In genomic region chr16:81076566-81077076, GRCh38 we compare ENCODE assay signal across 8 cellular contexts. TPM values are rescaled to one million over a fixed set of nuclear protein-coding genes. Genes with fewer than 3 reads are reported as not detected.
A peak's percentile ranks its signal among the peaks of the same experiment; 100 is the strongest.
DNase-seq lines count a peak whose midpoint lies in the region; ATAC-seq and TF ChIP-seq lines count a peak whose summit lies in the region.

No MANE protein-coding gene starts in this region.

- peak overlapping the region; percentile 74 for H3K27ac ChIP-seq in OCI-LY1 (ENCODE audit: low read depth, low read length, poor library complexity, severe bottlenecking)

- H3K4me2 ChIP-seq in OCI-LY1 (ENCODE audit: low read length), result peak overlapping the region; percentile 80

- TF ChIP-seq CTCF in OCI-LY1 (IDR thresholded peaks at IDR 0.05; ENCODE audit: low read length), result no peak

- H3K36me3 ChIP-seq in OCI-LY1 (ENCODE audit: insufficient read depth, low read length), result peaks cover 5% of the 10 kb centered on the region; the same call in 1 of the 2 replicates

- H3K27me3 ChIP-seq in OCI-LY1 (ENCODE audit: insufficient read depth, low read length), result no peaks in the 10 kb centered on the region

- H3K79me2 ChIP-seq in OCI-LY1 (ENCODE audit: insufficient read depth, low read length), result no peaks in the 10 kb centered on the region

- peak overlapping the region; percentile 44; the same call in 1 of the 2 replicates for H2AFZ ChIP-seq in OCI-LY1 (ENCODE audit: low read length)

- no peaks in the 10 kb centered on the region for H3K9me2 ChIP-seq in OCI-LY1 (ENCODE audit: low read depth, low read length)

- peak overlapping the region; percentile 69 for H3K9ac ChIP-seq in OCI-LY1 (ENCODE audit: low read length)

- peaks cover 11% of the 10 kb centered on the region for H3K4me1 ChIP-seq in OCI-LY1 (ENCODE audit: insufficient read depth, low read length, severe bottlenecking)

- H3K9me3 ChIP-seq in OCI-LY1 (ENCODE audit: low read length), result no peaks in the 10 kb centered on the region

- H3K4me3 ChIP-seq in OCI-LY1 (ENCODE audit: low read depth, low read length, poor library complexity, severe bottlenecking), result peak overlapping the region; percentile 71

- peak; percentile 77 for ATAC-seq in GM21619 (IDR thresholded peaks at IDR 0.05; ENCODE audit: unreplicated experiment)
- peak; percentile 92 for ATAC-seq in esophagus mucosa

- H3F3A ChIP-seq in OCI-LY1 (ENCODE audit: insufficient read depth, low read length), result no peaks in the 10 kb centered on the region

- H4K20me1 ChIP-seq in OCI-LY1 (ENCODE audit: insufficient read depth, low read length), result no peaks in the 10 kb centered on the region

- peak; percentile 87 for DNase-seq in D341Med (ENCODE audit: low spot score)
- DNase-seq in HuH-7.5 (ENCODE audit: low spot score), result peak; percentile 67
- peak; percentile 92 for DNase-seq in activated T-cell treated with anti-CD3 and anti-CD28 coated beads for 1 hour (ENCODE audit: low read depth)
- DNase-seq in myocyte (ENCODE audit: low read depth), result peak; percentile 91
- peak; percentile 86 to 91 for DNase-seq in stimulated activated CD8-positive, alpha-beta memory T cell treated with anti-CD3 and anti-CD28 coated beads, Interleukin-7, amount 100 ng/mL, for 4 hours (ENCODE audit: low read depth in 2 of 2)

RNA-seq across cellular contexts. Expression of gene C16orf46, which starts 0.4 kb away (rescaled TPM):
- total RNA-seq in esophagus mucosa (not detected), myocyte (1.0 and 1.9 TPM in 2 replicates)
- polyA plus RNA-seq in myocyte (2012), result 0.54 TPM

RNA-seq across cellular contexts. Expression of gene GCSH, which starts 19.6 kb away (rescaled TPM):
- total RNA-seq in esophagus mucosa (22.7 TPM), myocyte (43.5 and 48.6 TPM in 2 replicates)
- 27.6 TPM for polyA plus RNA-seq in myocyte (2012)

RNA-seq across cellular contexts. Expression of gene ATMIN, which starts 41.0 kb away (rescaled TPM):
- total RNA-seq in esophagus mucosa (30.1 TPM), myocyte (44.7 and 55.6 TPM in 2 replicates)
- polyA plus RNA-seq in myocyte (2012), result 17.3 TPM

Comparison
In these comparisons a context has a peak if more than half of its experiments do, and no peak if none do; other contexts are left out.
1. Peak in every context shown above with its lines: DNase-seq, ATAC-seq, H3K4me3 ChIP-seq and H3K27ac ChIP-seq.